Comparison of ENCODE assay signal across 18 cellular contexts in the genomic region with DNA sequence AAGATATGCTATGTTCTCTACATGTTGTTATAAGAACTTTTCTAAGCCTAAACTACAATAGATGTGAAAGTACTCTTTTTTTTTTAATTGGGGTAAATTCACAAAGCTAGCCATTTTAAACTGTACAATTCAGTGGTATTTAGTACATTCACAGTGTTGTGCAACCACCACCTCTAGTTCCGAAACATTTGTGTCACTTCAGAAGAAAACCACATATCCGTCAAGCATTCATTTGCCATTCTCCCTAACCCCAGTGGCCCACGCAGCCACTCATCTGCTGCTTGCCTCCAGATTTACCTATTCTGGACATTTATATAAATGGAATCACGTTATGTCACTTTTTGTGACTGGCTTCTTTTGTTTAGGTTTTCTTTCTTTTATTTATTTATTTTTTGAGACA. TPM values are rescaled to one million over a fixed set of nuclear protein-coding genes. Genes with fewer than 3 reads are reported as not detected.
DNase-seq lines count a peak whose midpoint lies in the region; ATAC-seq, FAIRE-seq and TF ChIP-seq lines count a peak whose summit lies in the region.
"Had no signal": no experiment of that assay in that cellular context is flagged by ENCODE, and none has a peak within 500 bp of the region (broad histone marks: within the 10 kb centered on the region; RNA-seq: fewer than 3 reads in every experiment).

No MANE protein-coding gene starts in this region.

- no peak overlapping the region for H3K4me3 ChIP-seq in HepG2 (replicated peaks in 1 of 3; ENCODE audit: insufficient read depth in 1 of 3, low read depth in 2 of 3, low read length in 3 of 3)
- H3K4me3 ChIP-seq in right lobe of liver = no peak overlapping the region
- no peak overlapping the region for H3K4me3 ChIP-seq in NB4 (ENCODE audit: low read depth, low read length)
- H3K4me3 ChIP-seq in hepatocyte = no peak overlapping the region
- H3K4me3 ChIP-seq: GM23248 had no signal

- H3K27ac ChIP-seq in HepG2 (ENCODE audit: extremely low read length, insufficient read depth, low read length) (no peak overlapping the region), right lobe of liver (no peak overlapping the region), hepatocyte (no peak overlapping the region)
- H3K27ac ChIP-seq: GM23248 had no signal

- H3K4me2 ChIP-seq in HepG2 (ENCODE audit: low read depth, low read length) (no peak overlapping the region), hepatocyte (no peak overlapping the region)

- H3K9me2 ChIP-seq in hepatocyte (replicated peaks; ENCODE audit: insufficient read depth) = no peaks in the 10 kb centered on the region

- in situ Hi-C loops in HepG2 (cut with HindIII; ENCODE audit: extremely low pct_ligation_motif_present, low pct_unique_long_range_greater_than_20kb) = no loop called here

- DNase-seq in HepG2 (ENCODE audit: low spot score) (no peak), right lobe of liver (no peak), NB4 (ENCODE audit: low read depth) (peak; percentile 42), amniotic epithelial cell (ENCODE audit: low read depth) (peak; percentile 74), hepatocyte (ENCODE audit: low spot score) (no peak), WTC11 (ENCODE audit: low spot score) (no peak)
- DNase-seq in stimulated activated CD4-positive, alpha-beta T cell treated with anti-CD3 and anti-CD28 coated beads, Interleukin-1b, Interleukin-23, amount 100 ng/mL, for 48 hours = no peak
- DNase-seq: ACHN; C1 segment of cervical spinal cord; Calu3; CD4-positive, alpha-beta T cell; DMS 273 treated with DMSO at 0.1 percent for 48 hours; GM23248 had no signal

- TF ChIP-seq POLR2A in HepG2 (IDR thresholded peaks at IDR 0.05; ENCODE audit: insufficient read depth in 1 of 2, low read depth in 2 of 2, low read length in 2 of 2) (no peak), right lobe of liver (IDR thresholded peaks at IDR 0.05) (no peak), NB4 (IDR thresholded peaks at IDR 0.05; ENCODE audit: extremely low read depth, insufficient read length) (no peak)

- no peak overlapping the region for H3K4me3 Mint-ChIP-seq in WTC11
- H3K4me3 Mint-ChIP-seq: B cell; CD4-positive, alpha-beta T cell; IgD-negative memory B cell had no signal

- no peak overlapping the region for H3K27ac Mint-ChIP-seq in WTC11
- H3K27ac Mint-ChIP-seq: B cell; CD4-positive, alpha-beta T cell; IgD-negative memory B cell had no signal

- H3K36me3 Mint-ChIP-seq in WTC11 = peaks cover 78% of the 10 kb centered on the region

- no peaks in the 10 kb centered on the region for H3K27me3 Mint-ChIP-seq in WTC11 (ENCODE audit: low read depth)
- H3K27me3 Mint-ChIP-seq: B cell; CD4-positive, alpha-beta T cell; IgD-negative memory B cell had no signal

- H3K4me1 Mint-ChIP-seq in WTC11 = no peaks in the 10 kb centered on the region
- H3K4me1 Mint-ChIP-seq: B cell had no signal

- 96% methylated on average over 4 of the region's 4 CpGs for WGBS in HepG2 (ENCODE audit: low lambda C conversion rate)
- WGBS in right lobe of liver (ENCODE audit: insufficient coverage, low coverage, low lambda C conversion rate, missing lambda C conversion rate) = 94% methylated on average over 4 of the region's 4 CpGs
- 92% methylated on average over 4 of the region's 4 CpGs for WGBS in hepatocyte (ENCODE audit: low lambda C conversion rate, missing lambda C conversion rate)

- no peak for FAIRE-seq in HepG2 (lab: Jason Lieb, UNC)
- FAIRE-seq: GM18507, H54 had no signal

- H3K79me2 ChIP-seq in HepG2 (ENCODE audit: insufficient read depth, low read length) = no peaks in the 10 kb centered on the region
- no peaks in the 10 kb centered on the region for H3K79me2 ChIP-seq in hepatocyte

- H3K9me3 ChIP-seq in HepG2 (ENCODE audit: low read length) (no peaks in the 10 kb centered on the region), right lobe of liver (no peaks in the 10 kb centered on the region), hepatocyte (ENCODE audit: low read depth) (no peaks in the 10 kb centered on the region)

- H3K36me3 ChIP-seq in HepG2 (replicated peaks in 1 of 2; ENCODE audit: control insufficient read depth in 1 of 2, insufficient read depth in 2 of 2, low read length in 2 of 2) (peaks cover 27 to 74% of the 10 kb centered on the region in 2 experiments), right lobe of liver (peaks cover 8 to 93% (median 53%) of the 10 kb centered on the region in 4 donors), hepatocyte (replicated peaks; ENCODE audit: insufficient read depth, low read depth) (peaks cover 3% of the 10 kb centered on the region)

- no peak for ATAC-seq in HepG2
- ATAC-seq in right lobe of liver = no peak
- no peak for ATAC-seq in WTC11
- ATAC-seq: HCT116 had no signal

- CTCF ChIA-PET in HepG2 (lab: Yijun Ruan, JAX; ENCODE audit: low intra/inter-chr PET ratio, low total read pairs) = no interaction called here
- CTCF ChIA-PET in WTC11 (lab: Charles Lee) = interaction anchor here (0.9 kb wide), 1 partner anchor 397 kb away, joined by 3 read pairs; no protein-coding TSS in a partner anchor

- intact Hi-C loops in HepG2 (cut with micrococcal nuclease; ENCODE audit: unreplicated experiment) = no loop called here
- intact Hi-C loops in right lobe of liver (cut with DNase I) = no loop called here

- no peak overlapping the region for H3K9ac ChIP-seq in HepG2 (ENCODE audit: insufficient read depth, low read depth, low read length)
- H3K9ac ChIP-seq: GM23248 had no signal

- H2AFZ ChIP-seq in HepG2 (ENCODE audit: low read length) (no peak overlapping the region), hepatocyte (no peak overlapping the region)
- H2AFZ ChIP-seq: GM23248 had no signal

- no TSS peak for BruUV-seq in HepG2 (replicated peaks; lab: Mats Ljungman, UMichigan)

- H3K4me1 ChIP-seq in HepG2 (ENCODE audit: insufficient read depth, low read length) = no peaks in the 10 kb centered on the region
- no peaks in the 10 kb centered on the region for H3K4me1 ChIP-seq in right lobe of liver
- H3K4me1 ChIP-seq in hepatocyte (ENCODE audit: insufficient read depth) = no peaks in the 10 kb centered on the region

- no peaks in the 10 kb centered on the region for H3K9me3 Mint-ChIP-seq in WTC11
- H3K9me3 Mint-ChIP-seq: CD4-positive, alpha-beta T cell; IgD-negative memory B cell had no signal

- TF ChIP-seq CTCF in HepG2 (CRISPR knock-in tag; IDR thresholded peaks at IDR 0.05) = no peak
- no peak for TF ChIP-seq CTCF in right lobe of liver (IDR thresholded peaks at IDR 0.05)
- TF ChIP-seq CTCF in NB4 (IDR thresholded peaks at IDR 0.05; ENCODE audit: low read depth, low read length) = no peak
- no peak for TF ChIP-seq CTCF in hepatocyte (IDR thresholded peaks at IDR 0.05; ENCODE audit: poor library complexity)
- no peak for TF ChIP-seq CTCF in WTC11 (IDR thresholded peaks at IDR 0.05)

- H4K20me1 ChIP-seq in HepG2 (ENCODE audit: insufficient read depth, low read length) = no peaks in the 10 kb centered on the region
- no peaks in the 10 kb centered on the region for H4K20me1 ChIP-seq in hepatocyte (ENCODE audit: insufficient read depth, poor library complexity, severe bottlenecking)

- no peak for TF ChIP-seq RAD21 in HepG2 (CRISPR knock-in tag; IDR thresholded peaks at IDR 0.05)

- POLR2A ChIA-PET in HepG2 (lab: Yijun Ruan, JAX) (no interaction called here), WTC11 (lab: Charles Lee) (no interaction called here)

- TF ChIP-seq EP300 in HepG2 (IDR thresholded peaks at IDR 0.05; ENCODE audit: low read depth in 2 of 2, low read length in 2 of 2) = no peak
- TF ChIP-seq EP300 in HepG2 (CRISPR knock-in tag; IDR thresholded peaks at IDR 0.05; ENCODE audit: borderline replicate concordance) = no peak

- H3K27me3 ChIP-seq in HepG2 (ENCODE audit: control insufficient read depth in 1 of 2, insufficient read depth in 2 of 2, low read length in 2 of 2) (no peaks in the 10 kb centered on the region), right lobe of liver (no peaks in the 10 kb centered on the region), hepatocyte (no peaks in the 10 kb centered on the region)

TF ChIP-seq in HepG2, 621 proteins besides CTCF, POLR2A, EP300 and RAD21 (continues in another document):
- TF ChIP-seq ZNF562 (CRISPR knock-in tag; IDR thresholded peaks at IDR 0.05; ENCODE audit: borderline replicate concordance) (no peak), ARHGAP35 (CRISPR knock-in tag; IDR thresholded peaks at IDR 0.05; ENCODE audit: borderline replicate concordance) (no peak), SIX4 (CRISPR knock-in tag; IDR thresholded peaks at IDR 0.05) (no peak)

TF ChIP-seq in WTC11, 78 proteins besides CTCF, POLR2A, EP300 and RAD21:
- TF ChIP-seq SP1 (CRISPR knock-in tag; conservative IDR thresholded peaks at IDR 0.05) = no peak

RNA-seq across cellular contexts. Expression of a gene that starts 43.1 kb away (rescaled TPM):
- total RNA-seq in HepG2 (2016; rRNA removed; fragmentation: Illumina TruSeq; extraction: Trizol) = 23.5 and 106 TPM in 2 replicates
- 19.2 and 22.6 TPM in 2 replicates for total RNA-seq in HepG2 (2016; cell fraction: cytosol; rRNA removed; fragmentation: Illumina TruSeq; extraction: Trizol; ENCODE audit: low read depth)
- 14.5 and 107 TPM in 2 replicates for total RNA-seq in HepG2 (2016; cell fraction: insoluble cytoplasmic fraction; rRNA removed; fragmentation: Illumina TruSeq; extraction: Trizol)
- 14.3 and 15.6 TPM in 2 replicates for total RNA-seq in HepG2 (2016; cell fraction: membrane; rRNA removed; fragmentation: Illumina TruSeq; extraction: Trizol)
- 180 and 199 TPM in 2 replicates for total RNA-seq in HepG2 (2016; cell fraction: nucleus; rRNA removed; fragmentation: Illumina TruSeq; extraction: Trizol)
- polyA plus RNA-seq in HepG2 (2011; rRNA removed) = 111 and 132 TPM in 2 replicates
- polyA plus RNA-seq in HepG2 (2011; cell fraction: cytosol; rRNA removed) = 28.2 and 51.8 TPM in 2 replicates
- 885 and 1,070 TPM in 2 replicates for polyA plus RNA-seq in HepG2 (2011; cell fraction: nucleus; rRNA removed)
- 97.6 and 98.5 TPM in 2 replicates for polyA plus RNA-seq in HepG2 (2012)
- polyA plus RNA-seq in HepG2 (2016; cell fraction: cytosol; fragmentation: Illumina TruSeq; extraction: Trizol; ENCODE audit: low read depth) = 6.9 and 7.2 TPM in 2 replicates
- 14.9 and 21.0 TPM in 2 replicates for polyA plus RNA-seq in HepG2 (2016; cell fraction: insoluble cytoplasmic fraction; fragmentation: Illumina TruSeq; extraction: Trizol; ENCODE audit: low read depth)
- 6.9 and 9.5 TPM in 2 replicates for polyA plus RNA-seq in HepG2 (2016; cell fraction: membrane; fragmentation: Illumina TruSeq; extraction: Trizol; ENCODE audit: low read depth)
- 274 and 280 TPM in 2 replicates for polyA plus RNA-seq in HepG2 (2016; cell fraction: nucleus; fragmentation: Illumina TruSeq; extraction: Trizol; ENCODE audit: insufficient read depth, low read depth)
- polyA minus RNA-seq in HepG2 (2011; rRNA and poly(A)+ RNA removed; ENCODE audit: low replicate concordance) = 319 and 464 TPM in 2 replicates
- polyA minus RNA-seq in HepG2 (2011; cell fraction: cytosol; rRNA and poly(A)+ RNA removed) = 48.3 and 55.2 TPM in 2 replicates
- polyA minus RNA-seq in HepG2 (2011; cell fraction: nucleus; rRNA and poly(A)+ RNA removed) = 960 and 1,011 TPM in 2 replicates
- 100 to 1,000 TPM in 2 of 6 experiments, 10 to 100 TPM in 4; 74.6 to 141 (median 98.6) TPM for total RNA-seq in right lobe of liver
- total RNA-seq in hepatocyte = 182 and 184 TPM in 2 replicates
- 123 and 144 TPM in 2 replicates for polyA plus RNA-seq in hepatocyte
- total RNA-seq in WTC11 (2021) = 213 to 255 TPM (median 224 TPM) in 3 replicates

Comparison
In these comparisons a context has a peak if more than half of its experiments do, and no peak if none do; other contexts are left out.
1. DNase-seq: peak in NB4 (single experiment) and amniotic epithelial cell (single experiment); none in HepG2 (single experiment), right lobe of liver (0 of 3), hepatocyte (single experiment), stimulated activated CD4-positive, alpha-beta T cell treated with anti-CD3 and anti-CD28 coated beads, Interleukin-1b, Interleukin-23, amount 100 ng/mL, for 48 hours (single experiment) and WTC11 (single experiment).